30 cellular contexts compared by ENCODE assay signal in the genomic region with DNA sequence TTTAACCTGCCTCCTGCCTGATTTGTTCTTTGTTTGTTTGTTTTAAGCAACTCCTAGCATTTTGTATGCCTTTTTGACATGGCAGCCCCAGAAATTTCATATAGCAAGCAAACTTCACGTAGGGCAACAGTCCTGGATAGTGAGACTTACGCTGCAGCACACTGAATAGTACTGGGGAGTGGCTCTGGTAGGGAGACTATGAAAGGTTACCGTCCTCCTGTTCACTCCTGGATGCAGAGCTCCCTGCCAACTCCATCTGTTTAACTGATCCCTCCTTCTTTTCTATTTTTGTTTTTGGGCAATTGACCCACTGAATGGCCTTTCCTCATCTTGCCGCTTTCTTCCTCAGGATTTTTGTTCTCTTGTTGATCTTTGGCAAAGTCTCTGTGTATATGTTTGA. TPM values are rescaled to one million over a fixed set of nuclear protein-coding genes. Genes with fewer than 3 reads are reported as not detected.
"Had no signal": no experiment of that assay in that cellular context is flagged by ENCODE, and none has a peak within 500 bp of the region (broad histone marks: within the 10 kb centered on the region; RNA-seq: fewer than 3 reads in every experiment).

No MANE protein-coding gene starts in this region.

- H3K27me3 ChIP-seq: cardiac muscle cell, foreskin keratinocyte had no signal

- H3K27ac Mint-ChIP-seq: activated B cell treated with CpG ODN at 0.5 μM for 24 hours; activated CD8-positive, alpha-beta T cell treated with anti-CD3 and anti-CD28 coated beads for 36 hours; activated naive CD8-positive, alpha-beta T cell; activated T-helper 17 cell treated with anti-CD3 and anti-CD28 coated beads, Interleukin-2, amount 50 U/mL, for 72 hours; dendritic cell treated with granulocyte-macrophage colony-stimulating factor and Interleukin-4, amounts not matched to agents 40 ng/mL and 50 ng/mL, for 4 days; endodermal cell; T-cell; T-helper 1 cell treated with Interleukin-12 subunit alpha and Interleukin-12 subunit beta and Interleukin-4 antibody, amounts not matched to agents 30 μg/mL and 1 μg/mL, for 36 hours had no signal

- DNase-seq: activated B cell treated with CpG ODN at 0.5 μM for 24 hours; activated CD4-positive, alpha-beta T cell treated with anti-CD3 and anti-CD28 coated beads for 48 hours; activated CD4-positive, alpha-beta T cell treated with anti-CD3 and anti-CD28 coated beads, Interleukin-2, amount 50 U/mL, for 1 hour; activated CD4-positive, alpha-beta T cell treated with anti-CD3 and anti-CD28 coated beads, Interleukin-2, amount 50 U/mL, for 48 hours; activated CD8-positive, alpha-beta memory T cell treated with anti-CD3 and anti-CD28 coated beads for 24 hours; activated CD8-positive, alpha-beta T cell treated with anti-CD3 and anti-CD28 coated beads for 36 hours; activated effector memory CD4-positive, alpha-beta T cell treated with Interleukin-2 at 50 U/mL for 16 hours; activated gamma-delta T cell treated with Interleukin-2 at 50 U/mL for 16 hours; activated naive CD4-positive, alpha-beta T cell treated with anti-CD3 and anti-CD28 coated beads, Interleukin-2, amount 50 U/mL, for 16 hours; activated naive CD4-positive, alpha-beta T cell treated with Interleukin-2 at 50 U/mL for 16 hours; activated T-cell treated with anti-CD3 and anti-CD28 coated beads, Interleukin-2, amount 50 U/mL, for 4 hours; amniotic stem cell; anterior cingulate cortex; dorsolateral prefrontal cortex; effector memory CD4-positive, alpha-beta T cell; foreskin keratinocyte; heart right ventricle; T-cell; T-helper 9 cell; WERI-Rb-1 had no signal

- H3K27ac ChIP-seq: cardiac muscle cell, coronary artery, dorsolateral prefrontal cortex, foreskin keratinocyte, gastroesophageal sphincter, heart right ventricle, WERI-Rb-1 had no signal

- H3K4me3 Mint-ChIP-seq: activated B cell treated with CpG ODN at 0.5 μM for 24 hours; activated CD8-positive, alpha-beta T cell treated with anti-CD3 and anti-CD28 coated beads for 36 hours; activated naive CD8-positive, alpha-beta T cell; activated T-cell treated with anti-CD3 and anti-CD28 coated beads, Interleukin-2, amount 50 U/mL, for 4 hours; activated T-helper 17 cell treated with anti-CD3 and anti-CD28 coated beads, Interleukin-2, amount 50 U/mL, for 72 hours; central memory CD8-positive, alpha-beta T cell; dendritic cell treated with granulocyte-macrophage colony-stimulating factor and Interleukin-4, amounts not matched to agents 40 ng/mL and 50 ng/mL, for 4 days; endodermal cell; T-cell; T-helper 1 cell treated with Interleukin-12 subunit alpha and Interleukin-12 subunit beta and Interleukin-4 antibody, amounts not matched to agents 30 μg/mL and 1 μg/mL, for 36 hours had no signal

- H3K9me3 Mint-ChIP-seq: activated B cell treated with CpG ODN at 0.5 μM for 24 hours; activated CD8-positive, alpha-beta T cell treated with anti-CD3 and anti-CD28 coated beads for 36 hours; activated T-cell treated with anti-CD3 and anti-CD28 coated beads, Interleukin-2, amount 50 U/mL, for 4 hours; activated T-helper 17 cell treated with anti-CD3 and anti-CD28 coated beads, Interleukin-2, amount 50 U/mL, for 72 hours; central memory CD8-positive, alpha-beta T cell; dendritic cell treated with granulocyte-macrophage colony-stimulating factor and Interleukin-4, amounts not matched to agents 40 ng/mL and 50 ng/mL, for 4 days; T-cell; T-helper 1 cell treated with Interleukin-12 subunit alpha and Interleukin-12 subunit beta and Interleukin-4 antibody, amounts not matched to agents 30 μg/mL and 1 μg/mL, for 36 hours had no signal

- H3K36me3 ChIP-seq: cardiac muscle cell, gastroesophageal sphincter, heart right ventricle, WERI-Rb-1 had no signal

- H3K4me3 ChIP-seq: cardiac muscle cell, coronary artery, dorsolateral prefrontal cortex, gastroesophageal sphincter, heart right ventricle had no signal

- H3K4me1 ChIP-seq: foreskin keratinocyte, gastroesophageal sphincter, heart right ventricle had no signal

- H3K4me1 Mint-ChIP-seq: activated B cell treated with CpG ODN at 0.5 μM for 24 hours; activated T-helper 17 cell treated with anti-CD3 and anti-CD28 coated beads, Interleukin-2, amount 50 U/mL, for 72 hours; central memory CD8-positive, alpha-beta T cell; T-cell had no signal

- H3K36me3 Mint-ChIP-seq: activated naive CD8-positive, alpha-beta T cell; T-cell had no signal

- H3K9me3 ChIP-seq: gastroesophageal sphincter, heart right ventricle had no signal

RNA-seq across cellular contexts. Expression of a gene that starts 44.5 kb away (rescaled TPM):
- total RNA-seq: activated T-cell treated with anti-CD3 and anti-CD28 coated beads, Interleukin-2, amount 50 U/mL, for 4 hours; T-helper 2 cell treated with Interferon-gamma antibody and Interleukin-4, amounts not matched to agents 100 ng/mL and 5 ng/mL, for 36 hours had no signal
- polyA plus RNA-seq: cardiac muscle cell had no signal
